Comparison of ENCODE assay signal across 1 cellular context in genomic region chr11:8682219-8683114, GRCh38.
TF ChIP-seq lines count a peak whose summit lies in the region.

Gene RPL27A (plus strand): TSS chr11:8682792. CDS start chr11:8682814, 22 bp downstream.
Gene TRIM66 (minus strand): TSS chr11:8682665. CDS start chr11:8672274, 10,391 bp downstream.

TF ChIP-seq in HEK293, 187 proteins besides CTCF, POLR2A, EP300 and RAD21 (continued from another document and continues in another):
- TF ChIP-seq ZBTB26 (tag by site-specific recombination; optimal IDR thresholded peaks at IDR 0.05) (peak; percentile 59), ZNF132 (tag by site-specific recombination; IDR thresholded peaks at IDR 0.05; ENCODE audit: borderline replicate concordance) (no peak), KLF16 (tag by site-specific recombination; IDR thresholded peaks at IDR 0.05) (peak; percentile 85; the same call in 1 of the 2 replicates), ZBTB17 (tag by site-specific recombination; IDR thresholded peaks at IDR 0.05) (peak; percentile 79), ZNF175 (tag by site-specific recombination; IDR thresholded peaks at IDR 0.05) (no peak), ZNF629 (tag by site-specific recombination; IDR thresholded peaks at IDR 0.05) (peak; percentile 59; the same call in 1 of the 2 replicates), PRDM10 (tag by site-specific recombination; IDR thresholded peaks at IDR 0.05) (peak; percentile 83), ZXDB (tag by site-specific recombination; IDR thresholded peaks at IDR 0.05) (peak; percentile 77), ZNF112 (tag by site-specific recombination; IDR thresholded peaks at IDR 0.05) (no peak), SP7 (tag by site-specific recombination; IDR thresholded peaks at IDR 0.05) (peak; percentile 68), ZNF580 (tag by site-specific recombination; IDR thresholded peaks at IDR 0.05) (peak; percentile 77; the same call in 1 of the 2 replicates), ZNF24 (tag by site-specific recombination; IDR thresholded peaks at IDR 0.05) (peak; percentile 46; the same call in 1 of the 2 replicates), ZBTB20 (tag by site-specific recombination; IDR thresholded peaks at IDR 0.05) (no peak; the same call in 1 of the 2 replicates), ZNF664 (tag by site-specific recombination; IDR thresholded peaks at IDR 0.05) (no peak), KLF9 (tag by site-specific recombination; IDR thresholded peaks at IDR 0.05; ENCODE audit: low read depth) (peak; percentile 68), KLF8 (tag by site-specific recombination; IDR thresholded peaks at IDR 0.05) (peak; percentile 92), GLIS2 (tag by site-specific recombination; IDR thresholded peaks at IDR 0.05) (peak; percentile 93), SP2 (tag by site-specific recombination; IDR thresholded peaks at IDR 0.05) (peak; percentile 90), ZNF645 (tag by site-specific recombination; IDR thresholded peaks at IDR 0.05) (no peak), ZNF692 (tag by site-specific recombination; IDR thresholded peaks at IDR 0.05) (peak; percentile 16; the same call in 1 of the 2 replicates), ZFP37 (tag by site-specific recombination; IDR thresholded peaks at IDR 0.05) (0 out of 2 replicates have a peak, but pooled peaks have one; percentile 17), ZNF600 (tag by site-specific recombination; IDR thresholded peaks at IDR 0.05) (peak; percentile 29; the same call in 1 of the 2 replicates), ZFP69B (tag by site-specific recombination; IDR thresholded peaks at IDR 0.05) (0 out of 2 replicates have a peak, but pooled peaks have one; percentile 20), PBX3 (CRISPR knock-in tag; IDR thresholded peaks at IDR 0.05) (peak; percentile 57; the same call in 1 of the 2 replicates), ZBTB7A (tag by site-specific recombination; IDR thresholded peaks at IDR 0.05; ENCODE audit: low read depth) (no peak), SALL2 (tag by site-specific recombination; IDR thresholded peaks at IDR 0.05; ENCODE audit: borderline replicate concordance) (no peak), ZNF335 (tag by site-specific recombination; conservative IDR thresholded peaks at IDR 0.05) (peak; percentile 93), BCL11A (tag by site-specific recombination; IDR thresholded peaks at IDR 0.05; ENCODE audit: low read depth) (no peak), ELK4 (IDR thresholded peaks at IDR 0.05; ENCODE audit: borderline replicate concordance, low read depth, low read length) (0 out of 2 replicates have a peak, but pooled peaks have one; percentile 61), YY1 (tag by site-specific recombination; IDR thresholded peaks at IDR 0.05) (peak; percentile 39), ZNF785 (tag by site-specific recombination; IDR thresholded peaks at IDR 0.05) (no peak), SCRT1 (tag by site-specific recombination; IDR thresholded peaks at IDR 0.05; ENCODE audit: borderline replicate concordance) (no peak), ZFHX2 (tag by site-specific recombination; conservative IDR thresholded peaks at IDR 0.05) (0 out of 2 replicates have a peak, but pooled peaks have one; percentile 16), ZNF571 (tag by site-specific recombination; IDR thresholded peaks at IDR 0.05) (no peak), ZNF561 (tag by site-specific recombination; IDR thresholded peaks at IDR 0.05; ENCODE audit: borderline replicate concordance) (no peak), ZNF776 (tag by site-specific recombination; IDR thresholded peaks at IDR 0.05; ENCODE audit: borderline replicate concordance) (no peak), GLIS1 (tag by site-specific recombination; IDR thresholded peaks at IDR 0.05) (peak; percentile 37), ZNF843 (tag by site-specific recombination; IDR thresholded peaks at IDR 0.05) (peak; percentile 21; the same call in 1 of the 2 replicates), HOXA7 (CRISPR knock-in tag; IDR thresholded peaks at IDR 0.05; ENCODE audit: borderline replicate concordance) (no peak), ZBTB48 (tag by site-specific recombination; IDR thresholded peaks at IDR 0.05) (peak; percentile 37; the same call in 1 of the 2 replicates), ZNF394 (tag by site-specific recombination; IDR thresholded peaks at IDR 0.05; ENCODE audit: borderline replicate concordance) (no peak), ZBTB11 (tag by site-specific recombination; conservative IDR thresholded peaks at IDR 0.05; ENCODE audit: low read depth) (peak; percentile 68), MZF1 (tag by site-specific recombination; IDR thresholded peaks at IDR 0.05; ENCODE audit: borderline replicate concordance) (peak; percentile 87), SP3 (tag by site-specific recombination; IDR thresholded peaks at IDR 0.05) (peak; percentile 93)
